ENCODE assay signal across 10 cellular contexts in the genomic region with DNA sequence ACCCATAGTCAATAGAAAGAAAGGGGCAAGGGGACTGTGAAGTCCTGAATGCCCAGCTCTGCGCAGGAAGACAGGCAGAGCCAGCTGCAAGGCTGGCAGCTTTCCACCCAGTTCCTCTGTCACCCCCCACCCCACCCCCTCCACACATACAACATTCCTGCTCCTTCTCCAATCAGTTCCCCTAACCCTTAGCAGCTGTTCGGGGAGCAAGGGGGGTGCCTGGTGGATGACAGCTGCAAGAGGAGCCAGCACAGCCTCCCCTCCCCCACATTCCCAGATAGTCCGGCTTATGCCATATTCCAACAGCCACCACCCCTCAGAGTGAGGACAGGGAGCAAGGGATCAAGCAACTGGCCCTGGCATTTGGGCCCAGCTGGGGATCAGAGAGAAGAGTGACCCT. TPM values are rescaled to one million over a fixed set of nuclear protein-coding genes. Genes with fewer than 3 reads are reported as not detected.
DNase-seq lines count a peak whose midpoint lies in the region; ATAC-seq, FAIRE-seq and TF ChIP-seq lines count a peak whose summit lies in the region.
"Had no signal": no experiment of that assay in that cellular context is flagged by ENCODE, and none has a peak within 500 bp of the region (broad histone marks: within the 10 kb centered on the region; RNA-seq: fewer than 3 reads in every experiment).

No MANE protein-coding gene starts in this region.

- peak overlapping the region; percentile 57 for H3K4me3 Mint-ChIP-seq in stimulated activated naive CD8-positive, alpha-beta T cell treated with anti-CD3 and anti-CD28 coated beads, Interleukin-15, Interleukin-2, amounts not matched to agents 100 ng/mL and 50 ng/mL, for 24 hours

- no peaks in the 10 kb centered on the region for H3K27me3 ChIP-seq in dorsolateral prefrontal cortex

- H3K9me3 Mint-ChIP-seq in stimulated activated naive CD8-positive, alpha-beta T cell treated with anti-CD3 and anti-CD28 coated beads, Interleukin-15, Interleukin-2, amounts not matched to agents 100 ng/mL and 50 ng/mL, for 24 hours, result no peaks in the 10 kb centered on the region

- H3K27me3 Mint-ChIP-seq in stimulated activated naive CD8-positive, alpha-beta T cell treated with anti-CD3 and anti-CD28 coated beads, Interleukin-15, Interleukin-2, amounts not matched to agents 100 ng/mL and 50 ng/mL, for 24 hours, result no peaks in the 10 kb centered on the region

- FAIRE-seq in RCC 7860 (lab: Jason Lieb, UNC) (no peak), urothelium cell line (lab: Jason Lieb, UNC) (no peak)
- FAIRE-seq: G401.6 had no signal

- TF ChIP-seq CTCF in dorsolateral prefrontal cortex (IDR thresholded peaks at IDR 0.05 in 54 of 56, conservative IDR thresholded peaks at IDR 0.05 in 2 of 56; ENCODE audit: low read depth in 1 of 56, partially characterized antibody in 56 of 56), result no peak

- peak overlapping the region; percentile 29 to 69 (median 54) for H3K4me3 ChIP-seq in dorsolateral prefrontal cortex

- intact Hi-C loops in dorsolateral prefrontal cortex (cut with DNase I), result no loop called here

- H3K27ac ChIP-seq in dorsolateral prefrontal cortex, result peak overlapping the region; percentile 87 to 100 (median 99)

- DNase-seq in stimulated activated naive CD8-positive, alpha-beta T cell treated with anti-CD3 and anti-CD28 coated beads, Interleukin-15, Interleukin-2, amounts not matched to agents 100 U/mL and 50 U/mL, for 24 hours, result no peak
- DNase-seq in dorsolateral prefrontal cortex (peak in 9 of 10 donors; percentile 79 to 93 (median 89)), myocyte (ENCODE audit: low read depth) (peak; percentile 100), NCI-H226 (no peak), RCC 7860 (ENCODE audit: low spot score) (no peak), urothelium cell line (ENCODE audit: low spot score) (no peak)

- peaks cover 79% of the 10 kb centered on the region for H3K4me1 Mint-ChIP-seq in stimulated activated naive CD8-positive, alpha-beta T cell treated with anti-CD3 and anti-CD28 coated beads, Interleukin-15, Interleukin-2, amounts not matched to agents 100 ng/mL and 50 ng/mL, for 24 hours (ENCODE audit: low read depth)

- peak overlapping the region; percentile 95 for H3K27ac Mint-ChIP-seq in stimulated activated naive CD8-positive, alpha-beta T cell treated with anti-CD3 and anti-CD28 coated beads, Interleukin-15, Interleukin-2, amounts not matched to agents 100 ng/mL and 50 ng/mL, for 24 hours

- ATAC-seq in stimulated activated naive CD8-positive, alpha-beta T cell treated with anti-CD3 and anti-CD28 coated beads, Interleukin-15, Interleukin-2, amounts not matched to agents 100 U/mL and 50 U/mL, for 24 hours, result no peak
- ATAC-seq in HG03565 (IDR thresholded peaks at IDR 0.05; ENCODE audit: unreplicated experiment), result no peak

- H3K36me3 Mint-ChIP-seq in stimulated activated naive CD8-positive, alpha-beta T cell treated with anti-CD3 and anti-CD28 coated beads, Interleukin-15, Interleukin-2, amounts not matched to agents 100 ng/mL and 50 ng/mL, for 24 hours (ENCODE audit: low read depth), result peaks cover 80% of the 10 kb centered on the region

RNA-seq across cellular contexts. Expression of gene ARHGEF2, which starts 9.7 kb away (rescaled TPM):
- total RNA-seq in dorsolateral prefrontal cortex (100 to 1,000 TPM; 113 to 323 (median 165) TPM), myocyte (361 and 478 TPM in 2 replicates)
- polyA plus RNA-seq in myocyte (2012), result 214 TPM

RNA-seq across cellular contexts. Expression of gene RXFP4, which starts 27.2 kb away (rescaled TPM):
- total RNA-seq in dorsolateral prefrontal cortex (not detected), myocyte (not detected in 2 replicates)
- 0.35 TPM for polyA plus RNA-seq in myocyte (2012)
- total RNA-seq: dermis microvascular lymphatic vessel endothelial cell had no signal

RNA-seq across cellular contexts. Expression of gene KHDC4, which starts 34.5 kb away (rescaled TPM):
- total RNA-seq in dorsolateral prefrontal cortex, result 10 to 100 TPM; 33.7 to 80.2 (median 50.9) TPM
- total RNA-seq in myocyte, result 50.6 and 54.2 TPM in 2 replicates
- polyA plus RNA-seq in myocyte (2012), result 32.6 TPM

RNA-seq across cellular contexts. Expression of gene SSR2, which starts 52.1 kb away (rescaled TPM):
- total RNA-seq in dorsolateral prefrontal cortex (10 to 100 TPM; 55.2 to 94.2 (median 71.4) TPM), myocyte (124 and 222 TPM in 2 replicates)
- 311 TPM for polyA plus RNA-seq in myocyte (2012)

RNA-seq across cellular contexts. Expression of gene RIT1, which starts 57.5 kb away (rescaled TPM):
- total RNA-seq in dorsolateral prefrontal cortex (10 to 100 TPM; 13.3 to 34.9 (median 21.2) TPM), myocyte (66.8 and 72.0 TPM in 2 replicates)
- polyA plus RNA-seq in myocyte (2012), result 68.7 TPM

Comparison
In these comparisons a context has a peak if more than half of its experiments do, and no peak if none do; other contexts are left out.
1. DNase-seq: peak in dorsolateral prefrontal cortex (9 of 10) and myocyte (single experiment); none in stimulated activated naive CD8-positive, alpha-beta T cell treated with anti-CD3 and anti-CD28 coated beads, Interleukin-15, Interleukin-2, amounts not matched to agents 100 U/mL and 50 U/mL, for 24 hours (single experiment), NCI-H226 (single experiment), RCC 7860 (single experiment) and urothelium cell line (single experiment).